Comparison of ENCODE assay signal across 16 cellular contexts in the genomic region with DNA sequence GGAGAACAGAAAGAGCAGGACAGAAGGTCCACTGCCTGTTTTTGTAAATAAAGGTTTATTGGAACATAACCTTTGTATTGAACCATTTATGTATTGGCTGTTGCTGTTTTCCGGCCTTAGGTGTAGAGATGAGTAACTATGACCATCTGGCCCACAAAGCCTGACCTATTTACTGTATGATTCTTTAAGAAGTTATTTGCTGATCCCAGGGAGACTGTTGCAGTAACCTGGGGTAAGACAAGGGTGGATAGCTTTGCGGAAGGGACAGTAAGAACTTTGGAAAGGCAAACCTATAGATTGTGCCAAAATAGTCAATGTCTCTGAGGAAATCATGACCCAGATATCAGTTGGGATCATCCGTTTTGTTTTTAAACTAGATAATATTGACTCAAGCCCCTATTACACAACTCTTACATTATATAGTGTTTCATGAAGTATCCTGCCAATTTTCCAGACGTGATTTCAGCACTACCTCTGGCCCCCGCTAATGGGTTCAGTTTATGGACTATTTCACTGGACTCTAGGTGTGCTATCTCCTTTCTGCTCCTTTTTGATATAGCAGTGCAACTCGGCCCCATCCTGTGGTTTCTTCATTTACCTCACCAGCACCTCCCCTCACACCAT. TPM values are rescaled to one million over a fixed set of nuclear protein-coding genes. Genes with fewer than 3 reads are reported as not detected.
DNase-seq lines count a peak whose midpoint lies in the region; ATAC-seq and TF ChIP-seq lines count a peak whose summit lies in the region.
"Had no signal": no experiment of that assay in that cellular context is flagged by ENCODE, and none has a peak within 500 bp of the region (broad histone marks: within the 10 kb centered on the region; RNA-seq: fewer than 3 reads in every experiment).

No MANE protein-coding gene starts in this region.

- no peaks in the 10 kb centered on the region for H3K36me3 ChIP-seq in RWPE2 (ENCODE audit: low read depth)
- no peaks in the 10 kb centered on the region for H3K36me3 ChIP-seq in smooth muscle cell (ENCODE audit: low read depth)
- H3K36me3 ChIP-seq: brain microvascular endothelial cell had no signal

- H3K4me3 ChIP-seq in RWPE2 (ENCODE audit: severe bottlenecking) (no peak overlapping the region), smooth muscle cell (no peak overlapping the region)

- H3F3A ChIP-seq in smooth muscle cell (ENCODE audit: low read depth), result no peaks in the 10 kb centered on the region

- no peak overlapping the region for H3K27ac ChIP-seq in RWPE2 (ENCODE audit: poor library complexity, severe bottlenecking)
- H3K27ac ChIP-seq in smooth muscle cell (ENCODE audit: low read depth), result no peak overlapping the region
- H3K27ac ChIP-seq: brain microvascular endothelial cell, KMS-11 had no signal

- peak overlapping the region; percentile 66 for H2AFZ ChIP-seq in smooth muscle cell (ENCODE audit: low read depth)

- H3K27me3 ChIP-seq in RWPE2 (ENCODE audit: insufficient read depth, poor library complexity, severe bottlenecking) (no peaks in the 10 kb centered on the region), smooth muscle cell (ENCODE audit: low read depth) (no peaks in the 10 kb centered on the region)
- H3K27me3 ChIP-seq: brain microvascular endothelial cell had no signal

- H3K9me3 ChIP-seq in RWPE2 (ENCODE audit: severe bottlenecking) (no peaks in the 10 kb centered on the region), smooth muscle cell (replicated peaks; ENCODE audit: low read depth) (no peaks in the 10 kb centered on the region)

- no peak for DNase-seq in RWPE2 (ENCODE audit: low spot score)
- no peak for DNase-seq in smooth muscle cell (lab: John Stamatoyannopoulos, UW; ENCODE audit: unreplicated experiment)
- no peak for DNase-seq in activated CD4-positive, CD25-positive, alpha-beta regulatory T cell (lab: John Stamatoyannopoulos, UW)
- no peak for DNase-seq in COR-L47 (lab: John Stamatoyannopoulos, UW)
- DNase-seq: brain microvascular endothelial cell, DMS 273 treated with DMSO at 0.1 percent for 48 hours, HFFc6, kidney, NCI-H2171 had no signal

- ATAC-seq in GM19397 (IDR thresholded peaks at IDR 0.05; ENCODE audit: unreplicated experiment) (peak; percentile 22), HG02981 (IDR thresholded peaks at IDR 0.05; ENCODE audit: unreplicated experiment) (peak; percentile 30), RWPE2 (ENCODE audit: low read depth) (peak; percentile 96), GM18502 (IDR thresholded peaks at IDR 0.05; ENCODE audit: poor library complexity, unreplicated experiment) (no peak), GM21423 (IDR thresholded peaks at IDR 0.05; ENCODE audit: unreplicated experiment) (no peak)
- ATAC-seq: natural killer cell treated with Interleukin-12 subunit alpha and Interleukin-12 subunit beta and Interleukin-15 and Interleukin-18, amount 100 ng/mL, for 72 hours had no signal

- no peak overlapping the region for H3K4me2 ChIP-seq in smooth muscle cell
- H3K4me2 ChIP-seq: KMS-11 had no signal

- H3K4me1 ChIP-seq in RWPE2 (ENCODE audit: insufficient read depth, poor library complexity, severe bottlenecking) (no peaks in the 10 kb centered on the region), smooth muscle cell (ENCODE audit: low read depth) (no peaks in the 10 kb centered on the region)

- H3K9ac ChIP-seq in smooth muscle cell (ENCODE audit: low read depth), result no peak overlapping the region
- H3K9ac ChIP-seq: KMS-11 had no signal

- WGBS in smooth muscle cell (ENCODE audit: low lambda C conversion rate), result 96% methylated on average over 6 of the region's 6 CpGs

- H3K79me2 ChIP-seq in smooth muscle cell (ENCODE audit: low read depth), result no peaks in the 10 kb centered on the region

- TF ChIP-seq CTCF in RWPE2 (IDR thresholded peaks at IDR 0.05; ENCODE audit: poor library complexity, severe bottlenecking) (no peak), smooth muscle cell (IDR thresholded peaks at IDR 0.05; ENCODE audit: borderline replicate concordance, insufficient read depth, poor library complexity, severe bottlenecking) (no peak)

- H4K20me1 ChIP-seq in smooth muscle cell (ENCODE audit: low read depth), result no peaks in the 10 kb centered on the region

RNA-seq across cellular contexts. Expression of a gene that starts 20.8 kb away (rescaled TPM):
- total RNA-seq in smooth muscle cell, result 2.8 and 2.9 TPM in 2 replicates
- 0.62 and 2.8 TPM in 2 replicates for polyA plus RNA-seq in smooth muscle cell
- total RNA-seq: activated T-helper 1 cell treated with anti-CD3 and anti-CD28 coated beads, Interleukin-12 subunit alpha, Interleukin-12 subunit beta, Interleukin-2, Interleukin-4 antibody, amounts not matched to agents 30 ng/mL and 10 ng/mL and 1 ng/mL, durations not matched to agents 14 hours and 24 hours and 36 hours; natural killer cell treated with Interleukin-12 subunit alpha and Interleukin-12 subunit beta and Interleukin-15 and Interleukin-18, amount 100 ng/mL, for 72 hours had no signal

RNA-seq across cellular contexts. Expression of a gene that starts 23.6 kb away (rescaled TPM):
- total RNA-seq in smooth muscle cell, result 1.4 and 2.4 TPM in 2 replicates
- polyA plus RNA-seq in smooth muscle cell, result 5.5 and 6.9 TPM in 2 replicates

Comparison
In these comparisons a context has a peak if more than half of its experiments do, and no peak if none do; other contexts are left out.
1. ATAC-seq: peak in GM19397 (single experiment), HG02981 (single experiment) and RWPE2 (single experiment); none in GM18502 (single experiment) and GM21423 (single experiment).